33 cellular contexts compared by ENCODE assay signal in the genomic region with DNA sequence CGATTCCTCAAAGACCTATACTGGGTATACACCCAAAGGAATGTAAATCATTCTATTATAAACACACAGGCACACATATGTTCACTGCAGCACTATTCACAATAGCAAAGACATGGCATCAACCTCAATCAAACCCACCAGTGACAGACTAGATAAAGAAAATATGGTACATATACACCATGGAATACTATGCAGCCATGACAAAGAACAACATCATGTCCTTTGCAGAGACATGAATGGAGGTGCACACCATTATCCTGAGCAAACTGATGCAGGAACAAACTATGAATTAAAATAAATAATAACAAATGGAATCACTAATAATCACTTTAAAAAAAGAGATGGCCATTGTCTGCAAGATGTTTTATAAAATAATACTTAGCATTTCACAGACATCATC.
"Had no signal": no experiment of that assay in that cellular context is flagged by ENCODE, and none has a peak within 500 bp of the region (broad histone marks: within the 10 kb centered on the region; RNA-seq: fewer than 3 reads in every experiment).

No MANE protein-coding gene starts in this region.

- H3K4me1 ChIP-seq: adrenal gland, body of pancreas, breast epithelium had no signal

- H3K9me3 ChIP-seq: adrenal gland, ascending aorta, body of pancreas, breast epithelium had no signal

- DNase-seq: activated effector memory CD4-positive, alpha-beta T cell treated with anti-CD3 and anti-CD28 coated beads, Interleukin-2, amount 50 U/mL, for 16 hours; activated effector memory CD4-positive, alpha-beta T cell treated with Interleukin-2 at 50 U/mL for 16 hours; activated gamma-delta T cell; activated gamma-delta T cell treated with Interleukin-2 at 50 U/mL for 16 hours; activated naive CD4-positive, alpha-beta T cell; activated naive CD4-positive, alpha-beta T cell treated with anti-CD3 and anti-CD28 coated beads for 36 hours; activated naive CD4-positive, alpha-beta T cell treated with anti-CD3 and anti-CD28 coated beads, Interleukin-2, amount 10 ng/mL, durations not matched to agents 7 days and 5 days; activated naive CD4-positive, alpha-beta T cell treated with anti-CD3 and anti-CD28 coated beads, Interleukin-2, amount 50 U/mL, for 16 hours; activated naive CD4-positive, alpha-beta T cell treated with Interleukin-2 at 50 U/mL for 16 hours; activated naive CD8-positive, alpha-beta T cell treated with anti-CD3 and anti-CD28 coated beads for 36 hours; activated naive CD8-positive, alpha-beta T cell treated with anti-CD3 and anti-CD28 coated beads, Interleukin-2, amount 10 ng/mL, durations not matched to agents 7 days and 5 days; activated naive CD8-positive, alpha-beta T cell treated with anti-CD3 and anti-CD28 coated beads, Interleukin-2, amount 50 U/mL, for 24 hours; activated T-cell treated with anti-CD3 and anti-CD28 coated beads, Interleukin-2, amount 50 U/mL, for 4 hours; activated T-cell treated with anti-CD3 and anti-CD28 coated beads, Interleukin-2, amount 50 U/mL, for 48 hours; activated T-cell treated with anti-CD3 and anti-CD28 coated beads, Interleukin-2, amount 50 U/mL, for 72 hours; adrenal gland; amniotic stem cell; amygdala; anterior cingulate cortex; aorta; body of pancreas; brain microvascular endothelial cell; caudate nucleus; central memory CD4-positive, alpha-beta T cell; cerebellar nuclear complex had no signal

- ATAC-seq: activated naive CD4-positive, alpha-beta T cell treated with anti-CD3 and anti-CD28 coated beads, Interleukin-2, amount 50 U/mL, for 72 hours; activated naive CD8-positive, alpha-beta T cell treated with anti-CD3 and anti-CD28 coated beads, Interleukin-2, amount 50 U/mL, for 24 hours; activated T-cell treated with anti-CD3 and anti-CD28 coated beads, Interleukin-2, amount 50 U/mL, for 4 hours; activated T-cell treated with anti-CD3 and anti-CD28 coated beads, Interleukin-2, amount 50 U/mL, for 72 hours; activated T-helper 17 cell treated with anti-CD3 and anti-CD28 coated beads, Interleukin-2, amount 50 U/mL, for 72 hours; body of pancreas had no signal

- H3K27ac ChIP-seq: adrenal gland, ascending aorta, body of pancreas, brain microvascular endothelial cell, breast epithelium, cardiac muscle cell had no signal

- FAIRE-seq: astrocyte, bronchial epithelial cell, colon had no signal

- H3K36me3 ChIP-seq: adrenal gland, ascending aorta, brain microvascular endothelial cell, breast epithelium, cardiac muscle cell had no signal

- H3K4me3 ChIP-seq: adrenal gland, ascending aorta, body of pancreas, breast epithelium, cardiac muscle cell had no signal

- H3K27me3 ChIP-seq: adrenal gland, ascending aorta, body of pancreas, brain microvascular endothelial cell, breast epithelium, cardiac muscle cell had no signal
